17 cellular contexts compared by ENCODE assay signal in the genomic region with DNA sequence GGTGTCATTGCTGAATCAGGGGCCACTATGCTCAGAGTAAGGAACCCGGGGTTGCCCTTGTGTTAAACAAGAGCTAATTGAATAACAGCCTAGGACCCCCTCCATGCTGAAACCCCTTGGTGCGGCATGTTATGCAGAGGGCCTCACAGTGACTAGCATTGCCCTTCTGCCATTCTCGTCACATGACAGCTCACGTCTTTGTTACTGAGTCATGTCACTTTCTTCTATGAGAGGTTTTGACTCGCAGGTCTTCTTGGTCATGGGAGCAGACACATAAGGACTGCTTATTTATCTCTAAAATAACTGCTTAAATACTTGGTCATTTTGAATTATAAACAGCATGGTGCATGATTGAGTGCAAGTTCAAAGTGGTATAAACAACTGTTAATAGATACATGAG. TPM values are rescaled to one million over a fixed set of nuclear protein-coding genes. Genes with fewer than 3 reads are reported as not detected.
DNase-seq lines count a peak whose midpoint lies in the region; ATAC-seq and TF ChIP-seq lines count a peak whose summit lies in the region.
"Had no signal": no experiment of that assay in that cellular context is flagged by ENCODE, and none has a peak within 500 bp of the region (broad histone marks: within the 10 kb centered on the region; RNA-seq: fewer than 3 reads in every experiment).

No MANE protein-coding gene starts in this region.

- no peaks in the 10 kb centered on the region for H3K9me3 Mint-ChIP-seq in activated T-cell treated with anti-CD3 and anti-CD28 coated beads, Interleukin-2, amount 50 U/mL, for 4 hours
- H3K9me3 Mint-ChIP-seq: activated naive CD8-positive, alpha-beta T cell treated with anti-CD3 and anti-CD28 coated beads, Interleukin-2, amount 10 ng/mL, durations not matched to agents 7 days and 5 days had no signal

- H3K4me1 ChIP-seq in OCI-LY1 (ENCODE audit: insufficient read depth, low read length, severe bottlenecking), result peaks cover 99% of the 10 kb centered on the region
- H3K4me1 ChIP-seq in smooth muscle cell (ENCODE audit: low read depth), result peaks cover 14% of the 10 kb centered on the region

- H4K20me1 ChIP-seq in OCI-LY1 (ENCODE audit: insufficient read depth, low read length) (no peaks in the 10 kb centered on the region), smooth muscle cell (ENCODE audit: low read depth) (no peaks in the 10 kb centered on the region)

- no peak overlapping the region for H2AFZ ChIP-seq in OCI-LY1 (ENCODE audit: low read length)
- H2AFZ ChIP-seq in smooth muscle cell (ENCODE audit: low read depth), result no peak overlapping the region

- no peaks in the 10 kb centered on the region for H3K27me3 Mint-ChIP-seq in activated T-cell treated with anti-CD3 and anti-CD28 coated beads, Interleukin-2, amount 50 U/mL, for 4 hours (ENCODE audit: low read depth)
- H3K27me3 Mint-ChIP-seq: activated naive CD8-positive, alpha-beta T cell treated with anti-CD3 and anti-CD28 coated beads, Interleukin-2, amount 10 ng/mL, durations not matched to agents 7 days and 5 days had no signal

- no peaks in the 10 kb centered on the region for H3K36me3 ChIP-seq in OCI-LY1 (ENCODE audit: insufficient read depth, low read length)
- peaks cover 5% of the 10 kb centered on the region for H3K36me3 ChIP-seq in smooth muscle cell (ENCODE audit: low read depth)
- H3K36me3 ChIP-seq: SJSA1 had no signal

- ATAC-seq in activated T-cell treated with anti-CD3 and anti-CD28 coated beads, Interleukin-2, amount 50 U/mL, for 4 hours, result peak; percentile 18 to 48
- ATAC-seq: heart left ventricle had no signal

- H3K9me3 ChIP-seq in OCI-LY1 (ENCODE audit: low read length), result no peaks in the 10 kb centered on the region
- no peaks in the 10 kb centered on the region for H3K9me3 ChIP-seq in smooth muscle cell (replicated peaks; ENCODE audit: low read depth)
- H3K9me3 ChIP-seq: heart left ventricle, SJSA1 had no signal

- H3K4me3 ChIP-seq in OCI-LY1 (ENCODE audit: low read depth, low read length, poor library complexity, severe bottlenecking) (no peak overlapping the region), fibroblast of mammary gland (ENCODE audit: control insufficient read depth, low read depth, low read length) (no peak overlapping the region), smooth muscle cell (no peak overlapping the region)
- H3K4me3 ChIP-seq: heart left ventricle, SJSA1 had no signal

- peak overlapping the region; percentile 97 for H3K27ac ChIP-seq in OCI-LY1 (ENCODE audit: low read depth, low read length, poor library complexity, severe bottlenecking)
- H3K27ac ChIP-seq in smooth muscle cell (ENCODE audit: low read depth), result peak overlapping the region; percentile 74
- H3K27ac ChIP-seq: epithelial cell of prostate, KMS-11 had no signal

- 85% methylated on average over 5 of the region's 5 CpGs for WGBS in smooth muscle cell (ENCODE audit: low lambda C conversion rate)

- H3K4me3 Mint-ChIP-seq in activated T-cell treated with anti-CD3 and anti-CD28 coated beads, Interleukin-2, amount 50 U/mL, for 4 hours, result no peak overlapping the region
- H3K4me3 Mint-ChIP-seq: activated naive CD8-positive, alpha-beta T cell treated with anti-CD3 and anti-CD28 coated beads, Interleukin-2, amount 10 ng/mL, durations not matched to agents 7 days and 5 days had no signal

- peaks cover 26% of the 10 kb centered on the region for H3K4me1 Mint-ChIP-seq in activated T-cell treated with anti-CD3 and anti-CD28 coated beads, Interleukin-2, amount 50 U/mL, for 4 hours (ENCODE audit: low read depth)

- DNase-seq in activated T-cell treated with anti-CD3 and anti-CD28 coated beads, Interleukin-2, amount 50 U/mL, for 4 hours, result no peak
- DNase-seq in activated T-cell treated with anti-CD3 and anti-CD28 coated beads for 4 hours, result no peak
- DNase-seq in fibroblast of mammary gland (ENCODE audit: low read depth), result peak; percentile 5
- no peak for DNase-seq in smooth muscle cell (lab: John Stamatoyannopoulos, UW; ENCODE audit: unreplicated experiment)
- no peak for DNase-seq in UCSD-AML1 (lab: John Stamatoyannopoulos, UW; ENCODE audit: unreplicated experiment)
- DNase-seq in NCI-H2081 (lab: John Stamatoyannopoulos, UW), result no peak
- no peak for DNase-seq in NCI-H1930 (lab: John Stamatoyannopoulos, UW)
- DNase-seq: activated naive CD8-positive, alpha-beta T cell treated with anti-CD3 and anti-CD28 coated beads, Interleukin-2, amount 10 ng/mL, durations not matched to agents 7 days and 5 days; DMS79 treated with DMSO at 0.1 percent for 48 hours; heart left ventricle; NCI-H2171 treated with DMSO at 0.1 percent for 48 hours; NCI-H526 had no signal

- H3K79me2 ChIP-seq in OCI-LY1 (ENCODE audit: insufficient read depth, low read length) (peaks cover 7% of the 10 kb centered on the region; the same call in 1 of the 2 replicates), smooth muscle cell (ENCODE audit: low read depth) (no peaks in the 10 kb centered on the region)

- H3K9ac ChIP-seq in OCI-LY1 (ENCODE audit: low read length) (no peak overlapping the region; the same call in 1 of the 2 replicates), smooth muscle cell (ENCODE audit: low read depth) (peak overlapping the region; percentile 49)
- H3K9ac ChIP-seq: KMS-11 had no signal

- no peaks in the 10 kb centered on the region for H3K9me2 ChIP-seq in OCI-LY1 (ENCODE audit: low read depth, low read length)

- H3K27me3 ChIP-seq in OCI-LY1 (ENCODE audit: insufficient read depth, low read length) (no peaks in the 10 kb centered on the region), smooth muscle cell (ENCODE audit: low read depth) (no peaks in the 10 kb centered on the region)
- H3K27me3 ChIP-seq: heart left ventricle, SJSA1 had no signal

- TF ChIP-seq CTCF in OCI-LY1 (IDR thresholded peaks at IDR 0.05; ENCODE audit: low read length) (no peak), fibroblast of mammary gland (conservative IDR thresholded peaks at IDR 0.05; ENCODE audit: control insufficient read depth, insufficient read depth, low read depth, low read length) (no peak), smooth muscle cell (IDR thresholded peaks at IDR 0.05; ENCODE audit: borderline replicate concordance, insufficient read depth, poor library complexity, severe bottlenecking) (no peak)

- peaks cover 2% of the 10 kb centered on the region for H3K36me3 Mint-ChIP-seq in activated T-cell treated with anti-CD3 and anti-CD28 coated beads, Interleukin-2, amount 50 U/mL, for 4 hours (ENCODE audit: insufficient read depth)

- H3F3A ChIP-seq in OCI-LY1 (ENCODE audit: insufficient read depth, low read length) (no peaks in the 10 kb centered on the region), smooth muscle cell (ENCODE audit: low read depth) (no peaks in the 10 kb centered on the region)

- peak overlapping the region; percentile 60; the same call in 1 of the 2 replicates for H3K4me2 ChIP-seq in OCI-LY1 (ENCODE audit: low read length)
- H3K4me2 ChIP-seq in smooth muscle cell, result peak overlapping the region; percentile 67

RNA-seq across cellular contexts. Expression of gene TCTN1, which starts 24.9 kb away (rescaled TPM):
- 1 to 10 TPM; 3.5 to 4.4 (median 3.6) TPM for total RNA-seq in activated T-cell treated with anti-CD3 and anti-CD28 coated beads, Interleukin-2, amount 50 U/mL, for 4 hours
- total RNA-seq in smooth muscle cell, result 26.4 and 28.4 TPM in 2 replicates
- 22.5 and 26.2 TPM in 2 replicates for polyA plus RNA-seq in smooth muscle cell

RNA-seq across cellular contexts. Expression of gene HVCN1, which starts 50.1 kb away (rescaled TPM):
- 1 to 10 TPM; 6.1 to 8.1 (median 7.2) TPM for total RNA-seq in activated T-cell treated with anti-CD3 and anti-CD28 coated beads, Interleukin-2, amount 50 U/mL, for 4 hours
- 4.6 and 8.3 TPM in 2 replicates for total RNA-seq in smooth muscle cell
- polyA plus RNA-seq in smooth muscle cell, result 5.3 and 5.5 TPM in 2 replicates
- total RNA-seq: SJSA1 had no signal
- polyA plus RNA-seq: neural cell had no signal

RNA-seq across cellular contexts. Expression of gene PPTC7, which starts 55.7 kb away (rescaled TPM):
- 10 to 100 TPM; 74.2 to 76.4 (median 74.4) TPM for total RNA-seq in activated T-cell treated with anti-CD3 and anti-CD28 coated beads, Interleukin-2, amount 50 U/mL, for 4 hours
- 8.9 and 9.4 TPM in 2 replicates for total RNA-seq in smooth muscle cell
- polyA plus RNA-seq in smooth muscle cell, result 3.6 and 4.5 TPM in 2 replicates
